ENCODE assay signal across 11 cellular contexts in genomic region chr3:5162102-5162501, GRCh38. TPM values are rescaled to one million over a fixed set of nuclear protein-coding genes. Genes with fewer than 3 reads are reported as not detected.
DNase-seq lines count a peak whose midpoint lies in the region; ATAC-seq lines count a peak whose summit lies in the region.
"Had no signal": no experiment of that assay in that cellular context is flagged by ENCODE, and none has a peak within 500 bp of the region (broad histone marks: within the 10 kb centered on the region; RNA-seq: fewer than 3 reads in every experiment).

No MANE protein-coding gene starts in this region.

- peak overlapping the region in 1 of 2 donors; percentile 40 for H3K4me3 Mint-ChIP-seq in activated T-cell treated with anti-CD3 and anti-CD28 coated beads, Interleukin-2, amount 50 U/mL, for 72 hours
- no peak overlapping the region for H3K4me3 Mint-ChIP-seq in stimulated activated naive B cell treated with anti-CD40 and anti-IgM and Interleukin-4, amounts not matched to agents 10 μg/mL and 1 μg/mL and 100 μg/mL, for 72 hours

- H3K36me3 Mint-ChIP-seq in activated T-cell treated with anti-CD3 and anti-CD28 coated beads, Interleukin-2, amount 50 U/mL, for 72 hours (ENCODE audit: insufficient read depth in 2 of 2) = peaks cover 1 to 2% of the 10 kb centered on the region in 2 donors
- peaks cover 7 to 33% of the 10 kb centered on the region in 2 donors for H3K36me3 Mint-ChIP-seq in stimulated activated naive B cell treated with anti-CD40 and anti-IgM and Interleukin-4, amounts not matched to agents 10 μg/mL and 1 μg/mL and 100 μg/mL, for 72 hours

- H3K9me3 Mint-ChIP-seq in activated T-cell treated with anti-CD3 and anti-CD28 coated beads, Interleukin-2, amount 50 U/mL, for 72 hours = no peaks in the 10 kb centered on the region
- H3K9me3 Mint-ChIP-seq in stimulated activated naive B cell treated with anti-CD40 and anti-IgM and Interleukin-4, amounts not matched to agents 10 μg/mL and 1 μg/mL and 100 μg/mL, for 72 hours = no peaks in the 10 kb centered on the region

- no peak for DNase-seq in activated T-cell treated with anti-CD3 and anti-CD28 coated beads, Interleukin-2, amount 50 U/mL, for 72 hours
- DNase-seq in activated T-cell treated with anti-CD3 and anti-CD28 coated beads for 4 hours (no peak), SW 1271 (lab: John Stamatoyannopoulos, UW) (peak; percentile 51 to 71), glomerular visceral epithelial cell (ENCODE audit: extremely low spot score) (peak; percentile 74), DMS114 treated with DMSO at 0.1 percent for 48 hours (lab: John Stamatoyannopoulos, UW; ENCODE audit: unreplicated experiment) (no peak), NCI-H187 treated with DMSO at 0.1 percent for 48 hours (lab: John Stamatoyannopoulos, UW) (no peak)
- no peak for DNase-seq in stimulated activated naive B cell treated with anti-CD40 and anti-IgM and Interleukin-4, amounts not matched to agents 10 μg/mL and 1 μg/mL and 100 μg/mL, for 72 hours
- DNase-seq: activated naive CD4-positive, alpha-beta T cell treated with anti-CD3 and anti-CD28 coated beads, Interleukin-2, amount 50 U/mL, for 16 hours; NCI-H524; ovary had no signal

- no peaks in the 10 kb centered on the region for H3K27me3 Mint-ChIP-seq in activated T-cell treated with anti-CD3 and anti-CD28 coated beads, Interleukin-2, amount 50 U/mL, for 72 hours (ENCODE audit: low read depth)
- no peaks in the 10 kb centered on the region for H3K27me3 Mint-ChIP-seq in stimulated activated naive B cell treated with anti-CD40 and anti-IgM and Interleukin-4, amounts not matched to agents 10 μg/mL and 1 μg/mL and 100 μg/mL, for 72 hours

- ATAC-seq in activated T-cell treated with anti-CD3 and anti-CD28 coated beads, Interleukin-2, amount 50 U/mL, for 72 hours (replicated peaks in 1 of 2) = peak in 1 of 2 donors; percentile 27
- no peak for ATAC-seq in stimulated activated naive B cell treated with anti-CD40 and anti-IgM and Interleukin-4, amounts not matched to agents 10 μg/mL and 1 μg/mL and 100 μg/mL, for 72 hours (replicated peaks)
- no peak for ATAC-seq in HG02588 (IDR thresholded peaks at IDR 0.05; ENCODE audit: unreplicated experiment)

- peak overlapping the region; percentile 39 for H3K27ac Mint-ChIP-seq in activated T-cell treated with anti-CD3 and anti-CD28 coated beads, Interleukin-2, amount 50 U/mL, for 72 hours
- peak overlapping the region; percentile 37 for H3K27ac Mint-ChIP-seq in stimulated activated naive B cell treated with anti-CD40 and anti-IgM and Interleukin-4, amounts not matched to agents 10 μg/mL and 1 μg/mL and 100 μg/mL, for 72 hours

- peaks cover 65% of the 10 kb centered on the region for H3K4me1 Mint-ChIP-seq in activated T-cell treated with anti-CD3 and anti-CD28 coated beads, Interleukin-2, amount 50 U/mL, for 72 hours (ENCODE audit: low read depth)
- H3K4me1 Mint-ChIP-seq in stimulated activated naive B cell treated with anti-CD40 and anti-IgM and Interleukin-4, amounts not matched to agents 10 μg/mL and 1 μg/mL and 100 μg/mL, for 72 hours = peaks cover 41 to 81% of the 10 kb centered on the region in 2 donors

RNA-seq across cellular contexts. Expression of gene EDEM1, which starts 25.4 kb away (rescaled TPM):
- 100 to 1,000 TPM; 225 to 272 TPM for total RNA-seq in activated T-cell treated with anti-CD3 and anti-CD28 coated beads, Interleukin-2, amount 50 U/mL, for 72 hours

RNA-seq across cellular contexts. Expression of gene ARL8B, which starts 40.0 kb away (rescaled TPM):
- 10 to 100 TPM; 61.3 to 73.6 TPM for total RNA-seq in activated T-cell treated with anti-CD3 and anti-CD28 coated beads, Interleukin-2, amount 50 U/mL, for 72 hours

Comparison
In these comparisons a context has a peak if more than half of its experiments do, and no peak if none do; other contexts are left out.
1. DNase-seq: peak in SW 1271 (2 of 2) and glomerular visceral epithelial cell (single experiment); none in activated T-cell treated with anti-CD3 and anti-CD28 coated beads, Interleukin-2, amount 50 U/mL, for 72 hours (0 of 2), activated T-cell treated with anti-CD3 and anti-CD28 coated beads for 4 hours (single experiment), stimulated activated naive B cell treated with anti-CD40 and anti-IgM and Interleukin-4, amounts not matched to agents 10 μg/mL and 1 μg/mL and 100 μg/mL, for 72 hours (single experiment), DMS114 treated with DMSO at 0.1 percent for 48 hours (single experiment) and NCI-H187 treated with DMSO at 0.1 percent for 48 hours (single experiment).